8 cellular contexts compared by ENCODE assay signal in the genomic region with DNA sequence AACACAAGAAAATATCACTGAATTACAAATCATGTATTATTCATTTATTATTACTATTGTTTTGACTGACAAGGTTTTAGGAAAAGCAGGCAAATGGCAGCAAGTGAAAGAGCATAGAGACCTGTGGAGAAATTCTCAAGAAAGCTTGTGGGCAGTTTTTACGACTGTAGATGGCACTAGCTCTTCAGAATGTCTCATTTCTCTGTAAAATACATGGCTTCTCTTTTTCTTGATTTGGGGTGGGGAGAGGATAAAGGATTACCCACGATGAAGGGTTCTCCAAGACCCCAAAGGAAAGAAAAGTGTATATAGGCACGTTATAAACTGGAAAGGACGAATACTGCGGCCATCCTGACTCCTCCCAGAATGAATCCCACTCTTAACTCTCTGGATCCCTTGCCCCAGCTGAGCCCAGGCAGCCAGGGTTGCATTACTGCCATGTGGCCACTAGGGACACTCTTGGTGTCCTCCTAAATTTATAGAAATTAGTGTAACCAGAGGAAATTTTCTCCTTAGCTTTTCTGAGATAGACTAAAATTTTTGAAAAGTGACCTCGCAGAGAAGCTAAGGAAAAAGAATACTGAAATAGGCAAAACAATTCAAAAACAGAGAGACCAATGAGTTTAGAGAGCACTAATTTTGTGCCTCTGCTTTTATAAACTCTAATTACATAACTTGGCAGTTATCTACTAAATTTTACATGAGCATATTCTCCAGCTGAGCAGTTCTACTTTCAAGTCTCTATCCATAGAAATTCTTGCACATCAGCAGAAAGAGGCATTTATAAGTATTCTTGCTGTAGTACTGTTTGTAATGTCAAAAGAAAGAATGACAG. TPM values are rescaled to one million over a fixed set of nuclear protein-coding genes. Genes with fewer than 3 reads are reported as not detected.
DNase-seq lines count a peak whose midpoint lies in the region; FAIRE-seq and TF ChIP-seq lines count a peak whose summit lies in the region.

No MANE protein-coding gene starts in this region.

- no peak overlapping the region for H3K27ac ChIP-seq in liver (ENCODE audit: low read depth in 1 of 2, low read length in 2 of 2)

- H3K36me3 Mint-ChIP-seq in type B pancreatic cell, result no peaks in the 10 kb centered on the region

- H3K4me1 ChIP-seq in liver (ENCODE audit: control insufficient read depth in 4 of 4, insufficient read depth in 4 of 4, low read length in 3 of 4), result peaks cover 0 to 3% (median 0%) of the 10 kb centered on the region in 4 donors

- under 1% methylated on average over 6 of the region's 6 CpGs for WGBS in liver

- H3K4me1 Mint-ChIP-seq in type B pancreatic cell (ENCODE audit: unreplicated experiment), result no peaks in the 10 kb centered on the region

- TF ChIP-seq CTCF in liver (IDR thresholded peaks at IDR 0.05; ENCODE audit: low read depth, low read length, missing input control) (peak; percentile 65), type B pancreatic cell (conservative IDR thresholded peaks at IDR 0.05) (peak; percentile 94)

- DNase-seq in NCI-H1092 treated with DMSO at 0.1 percent for 48 hours (lab: John Stamatoyannopoulos, UW), result peak; percentile 40
- DNase-seq in NCI-H1092 (lab: John Stamatoyannopoulos, UW), result no peak
- peak; percentile 26 for DNase-seq in H54 (ENCODE audit: insufficient read length, low spot score)
- peak; percentile 52 for DNase-seq in RKO (ENCODE audit: low spot score)
- peak; percentile 26 to 42 for DNase-seq in dermis microvascular lymphatic vessel endothelial cell (ENCODE audit: low read depth in 2 of 2)
- no peak for DNase-seq in type B pancreatic cell (ENCODE audit: extremely low spot score, unreplicated experiment)
- DNase-seq in NCI-H1436 treated with DMSO at 0.1 percent for 48 hours (lab: John Stamatoyannopoulos, UW), result no peak

- no peak overlapping the region for H3K27ac Mint-ChIP-seq in type B pancreatic cell

- no peaks in the 10 kb centered on the region for H3K9me3 ChIP-seq in liver (ENCODE audit: control insufficient read depth in 4 of 4, low read length in 3 of 4)

- H3K36me3 ChIP-seq in liver (ENCODE audit: control insufficient read depth in 4 of 4, insufficient read depth in 3 of 4, low read depth in 1 of 4, low read length in 3 of 4), result no peaks in the 10 kb centered on the region

- TF ChIP-seq RAD21 in liver (IDR thresholded peaks at IDR 0.05), result peak in 1 of 2 donors; percentile 37

- no peak for TF ChIP-seq POLR2A in H54 (IDR thresholded peaks at IDR 0.05; ENCODE audit: low read depth, low read length)

- peak overlapping the region; percentile 82 for H3K4me3 Mint-ChIP-seq in type B pancreatic cell

- no peak for FAIRE-seq in H54 (lab: Jason Lieb, UNC)

- no peaks in the 10 kb centered on the region for H3K27me3 Mint-ChIP-seq in type B pancreatic cell

- H3K27me3 ChIP-seq in liver (ENCODE audit: control insufficient read depth in 4 of 4, insufficient read depth in 4 of 4, low read length in 3 of 4), result no peaks in the 10 kb centered on the region

- peaks cover 5% of the 10 kb centered on the region for H3K9me3 Mint-ChIP-seq in type B pancreatic cell

- H3K4me3 ChIP-seq in liver (ENCODE audit: low read depth in 1 of 3, low read length in 3 of 3), result no peak overlapping the region

- no peak overlapping the region for H3K9ac ChIP-seq in liver (ENCODE audit: low read depth in 1 of 2, low read length in 2 of 2)

TF ChIP-seq in liver, 16 proteins besides CTCF, POLR2A, EP300 and RAD21:
- TF ChIP-seq FOXA2 (IDR thresholded peaks at IDR 0.05), result no peak
- TF ChIP-seq GABPA (IDR thresholded peaks at IDR 0.05 in 1 of 2, conservative IDR thresholded peaks at IDR 0.05 in 1 of 2), result no peak
- no peak for TF ChIP-seq JUND (IDR thresholded peaks at IDR 0.05)
- TF ChIP-seq TAF1 (conservative IDR thresholded peaks at IDR 0.05), result no peak
- TF ChIP-seq, protein P1, sequence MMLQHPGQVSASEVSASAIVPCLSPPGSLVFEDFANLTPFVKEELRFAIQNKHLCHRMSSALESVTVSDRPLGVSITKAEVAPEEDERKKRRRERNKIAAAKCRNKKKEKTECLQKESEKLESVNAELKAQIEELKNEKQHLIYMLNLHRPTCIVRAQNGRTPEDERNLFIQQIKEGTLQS (IDR thresholded peaks at IDR 0.05), result no peak
- no peak for TF ChIP-seq HNF4G (IDR thresholded peaks at IDR 0.05)
- TF ChIP-seq NR2F2 (IDR thresholded peaks at IDR 0.05), result no peak
- no peak for TF ChIP-seq EGR1 (IDR thresholded peaks at IDR 0.05; ENCODE audit: low read depth in 2 of 2)
- no peak for TF ChIP-seq RXRA (IDR thresholded peaks at IDR 0.05)
- TF ChIP-seq YY1 (IDR thresholded peaks at IDR 0.05), result no peak
- TF ChIP-seq HNF4A (conservative IDR thresholded peaks at IDR 0.05), result no peak
- TF ChIP-seq, protein P2, sequence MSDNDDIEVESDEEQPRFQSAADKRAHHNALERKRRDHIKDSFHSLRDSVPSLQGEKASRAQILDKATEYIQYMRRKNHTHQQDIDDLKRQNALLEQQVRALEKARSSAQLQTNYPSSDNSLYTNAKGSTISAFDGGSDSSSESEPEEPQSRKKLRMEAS (IDR thresholded peaks at IDR 0.05), result no peak

RNA-seq across cellular contexts. Expression of a gene that starts 37.7 kb away (rescaled TPM):
- total RNA-seq in dermis microvascular lymphatic vessel endothelial cell (0.13 and 0.25 TPM in 2 replicates), liver (under 1 TPM in 1 of 2 donors, not detected in 1; 0.17 TPM), type B pancreatic cell (ENCODE audit: low replicate concordance) (61.6 and 122 TPM in 2 replicates)
- under 1 TPM; 0.03 to 0.44 TPM for polyA plus RNA-seq in liver

Comparison
In these comparisons a context has a peak if more than half of its experiments do, and no peak if none do; other contexts are left out.
1. DNase-seq: peak in NCI-H1092 treated with DMSO at 0.1 percent for 48 hours (single experiment), H54 (single experiment), RKO (single experiment) and dermis microvascular lymphatic vessel endothelial cell (2 of 2); none in NCI-H1092 (single experiment), type B pancreatic cell (single experiment) and NCI-H1436 treated with DMSO at 0.1 percent for 48 hours (single experiment).
2. RNA of a gene that starts 37.7 kb away (total RNA-seq): 61.6 to 122 TPM in type B pancreatic cell; 0.17 TPM in liver and 0.13 to 0.25 TPM in dermis microvascular lymphatic vessel endothelial cell; every median in the first group is over 10 times any median in the second.